Comparison of ENCODE assay signal across 8 cellular contexts in the genomic region with DNA sequence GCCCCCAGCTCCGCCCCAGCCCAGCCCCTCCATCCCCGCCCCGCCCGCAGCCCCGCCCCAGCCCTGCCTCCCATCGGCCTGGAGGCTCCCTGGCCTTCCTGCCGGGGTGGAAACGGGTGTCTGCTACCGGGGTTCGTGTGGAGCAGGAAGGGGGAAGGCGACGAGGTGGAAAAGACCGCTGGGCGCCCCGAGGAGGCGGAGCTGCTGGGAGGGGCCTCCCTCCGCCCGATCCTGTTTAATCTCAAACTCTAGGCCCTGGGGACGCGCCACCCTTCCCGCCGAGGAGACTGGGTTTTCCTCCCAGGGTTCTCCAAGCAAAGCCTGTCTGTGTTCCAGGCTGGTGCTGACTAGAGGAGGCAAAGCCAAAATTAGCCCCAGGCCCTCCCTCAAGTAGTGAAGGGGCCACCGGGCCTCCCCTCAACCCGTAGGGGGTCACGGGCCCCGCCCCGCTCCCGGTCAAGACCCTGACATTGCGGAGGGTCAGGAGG. TPM values are rescaled to one million over a fixed set of nuclear protein-coding genes. Genes with fewer than 3 reads are reported as not detected.
DNase-seq lines count a peak whose midpoint lies in the region; ATAC-seq and TF ChIP-seq lines count a peak whose summit lies in the region.

No MANE protein-coding gene starts in this region.

- H3K4me3 Mint-ChIP-seq in GM23338, result peak overlapping the region; percentile 62; the same call in 2 of the 3 replicates

- H3K27me3 Mint-ChIP-seq in GM23338 (ENCODE audit: insufficient read depth, low read depth, poor library complexity), result peaks cover 17% of the 10 kb centered on the region

- H3K36me3 ChIP-seq in GM23338 (ENCODE audit: insufficient read depth), result no peaks in the 10 kb centered on the region

- no peaks in the 10 kb centered on the region for H4K20me1 ChIP-seq in GM23338 (replicated peaks; ENCODE audit: insufficient read depth)

- H3K4me1 Mint-ChIP-seq in GM23338, result no peaks in the 10 kb centered on the region; the same call in 1 of the 3 replicates

- H3K4me1 ChIP-seq in GM23338 (ENCODE audit: insufficient read depth), result peaks cover 4% of the 10 kb centered on the region; the same call in 1 of the 2 replicates

- H3K9me2 ChIP-seq in GM23338 (ENCODE audit: insufficient read depth), result no peaks in the 10 kb centered on the region

- H3K4me2 ChIP-seq in GM23338, result peak overlapping the region; percentile 88

- DNase-seq in CD1c-positive myeloid dendritic cell (ENCODE audit: extremely low spot score) (peak; percentile 77), GM23338 (ENCODE audit: low spot score) (peak; percentile 81), NCI-H774 (lab: John Stamatoyannopoulos, UW) (peak; percentile 62), activated T-cell treated with anti-CD3 and anti-CD28 coated beads for 1 hour (ENCODE audit: low read depth) (peak; percentile 41), epidermal melanocyte (ENCODE audit: insufficient read length, low spot score) (peak; percentile 99), midbrain (lab: John Stamatoyannopoulos, UW) (peak; percentile 68)
- peak; percentile 23 to 33 for DNase-seq in stimulated activated CD8-positive, alpha-beta memory T cell treated with anti-CD3 and anti-CD28 coated beads, Interleukin-2, amount 100 ng/mL, for 1 hour (ENCODE audit: low read depth in 2 of 2)

- H2AFZ ChIP-seq in GM23338, result peak overlapping the region; percentile 63; the same call in 1 of the 2 replicates

- H3F3A ChIP-seq in GM23338 (replicated peaks; ENCODE audit: low read depth), result 0 out of 2 replicates have a peak, but pooled peaks cover 8% of the 10 kb centered on the region

- no peaks in the 10 kb centered on the region for H3K27me3 ChIP-seq in GM23338 (ENCODE audit: insufficient read depth)

- H3K79me2 ChIP-seq in GM23338 (replicated peaks; ENCODE audit: insufficient read depth), result no peaks in the 10 kb centered on the region

- peak; percentile 70 for ATAC-seq in GM23338
- ATAC-seq in HG03097 (IDR thresholded peaks at IDR 0.05; ENCODE audit: low FRiP score, unreplicated experiment), result no peak

- no peak for TF ChIP-seq CTCF in GM23338 (conservative IDR thresholded peaks at IDR 0.05; ENCODE audit: low read depth in 2 of 2)

- H3K9me3 Mint-ChIP-seq in GM23338, result peaks cover 27% of the 10 kb centered on the region

- no peak overlapping the region for H3K27ac Mint-ChIP-seq in GM23338

- H3K27ac ChIP-seq in GM23338 (ENCODE audit: low read depth), result peak overlapping the region; percentile 83

- peak overlapping the region; percentile 66 for H3K4me3 ChIP-seq in GM23338

- peaks cover 19% of the 10 kb centered on the region for H3K36me3 Mint-ChIP-seq in GM23338 (ENCODE audit: low read depth)

TF ChIP-seq in GM23338, 12 proteins besides CTCF, POLR2A, EP300 and RAD21:
- TF ChIP-seq POLR2AphosphoS5 (IDR thresholded peaks at IDR 0.05; ENCODE audit: low read depth) (peak; percentile 37; the same call in 1 of the 2 replicates), CREB1 (CRISPR knock-in tag; IDR thresholded peaks at IDR 0.05; ENCODE audit: low read depth) (no peak), STAT1 (IDR thresholded peaks at IDR 0.05; ENCODE audit: unreplicated experiment) (no peak)

RNA-seq across cellular contexts. Expression of a gene that starts 16.2 kb away (rescaled TPM):
- total RNA-seq in GM23338 (2014; rRNA removed; shearing (Covaris generic)), result 0.45 TPM in 1 of 2 replicates, not detected in the other
- polyA plus RNA-seq in GM23338 (2016; fragmentation: Nextera tagmentation; extraction: Ambion mirVana), result not detected in 2 replicates

RNA-seq across cellular contexts. Expression of a gene that starts 41.6 kb away (rescaled TPM):
- 21.3 and 21.5 TPM in 2 replicates for total RNA-seq in GM23338 (2014; rRNA removed; shearing (Covaris generic))
- 9.6 and 9.9 TPM in 2 replicates for polyA plus RNA-seq in GM23338 (2016; fragmentation: Nextera tagmentation; extraction: Ambion mirVana)

RNA-seq across cellular contexts. Expression of a gene that starts 48.9 kb away (rescaled TPM):
- total RNA-seq in GM23338 (2014; rRNA removed; shearing (Covaris generic)), result 0.58 and 1.5 TPM in 2 replicates
- 0.56 and 1.1 TPM in 2 replicates for polyA plus RNA-seq in GM23338 (2016; fragmentation: Nextera tagmentation; extraction: Ambion mirVana)

RNA-seq across cellular contexts. Expression of a gene that starts 56.5 kb away (rescaled TPM):
- not detected in 2 replicates for total RNA-seq in GM23338 (2014; rRNA removed; shearing (Covaris generic))
- not detected in 2 replicates for polyA plus RNA-seq in GM23338 (2016; fragmentation: Nextera tagmentation; extraction: Ambion mirVana)

Comparison
In these comparisons a context has a peak if more than half of its experiments do, and no peak if none do; other contexts are left out.
1. DNase-seq: peak in every context shown above with its lines; median percentile 99 in epidermal melanocyte; 81 in GM23338; 77 in CD1c-positive myeloid dendritic cell; 68 in midbrain; 62 in NCI-H774; 41 in activated T-cell treated with anti-CD3 and anti-CD28 coated beads for 1 hour; 28 in stimulated activated CD8-positive, alpha-beta memory T cell treated with anti-CD3 and anti-CD28 coated beads, Interleukin-2, amount 100 ng/mL, for 1 hour.